ENCODE assay signal across 36 cellular contexts in the genomic region with DNA sequence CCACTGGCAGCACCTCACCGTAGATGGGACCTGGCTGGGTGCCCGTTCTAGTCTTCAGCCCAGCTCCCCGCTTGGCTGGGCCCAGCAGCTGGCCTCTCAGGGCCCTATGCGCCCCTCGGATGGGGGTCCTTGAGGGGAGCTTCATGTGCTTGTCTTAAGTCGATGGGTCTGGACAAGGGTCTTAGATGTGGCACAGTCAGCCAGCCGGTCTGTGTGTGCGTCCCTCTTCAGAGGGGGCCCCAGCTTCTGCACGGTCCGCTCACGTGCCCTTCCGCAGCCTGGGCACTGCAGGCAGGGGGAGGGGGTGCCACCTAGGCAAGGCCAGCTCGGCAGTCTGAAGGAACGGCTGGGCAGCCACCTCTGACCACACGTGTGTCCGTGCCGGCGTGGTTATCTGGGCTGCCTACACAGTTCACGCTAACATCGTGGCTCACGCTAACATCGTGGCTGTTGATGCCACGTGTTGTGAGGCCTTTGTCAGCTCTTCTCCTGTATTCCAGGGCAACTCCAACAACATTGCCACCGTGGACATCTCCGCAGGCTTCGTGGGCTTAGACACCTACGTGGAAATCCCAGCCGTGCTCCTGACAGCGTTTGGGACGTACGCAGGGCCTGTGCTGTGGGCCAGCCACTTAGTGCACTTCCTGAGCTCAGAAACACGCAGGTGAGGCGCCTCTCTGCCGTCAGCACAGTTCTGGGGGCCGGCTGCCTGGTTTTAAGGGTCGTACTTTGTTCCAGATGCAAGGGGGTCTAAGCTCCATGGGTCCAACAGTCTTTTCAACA. TPM values are rescaled to one million over a fixed set of nuclear protein-coding genes. Genes with fewer than 3 reads are reported as not detected.
"Had no signal": no experiment of that assay in that cellular context is flagged by ENCODE, and none has a peak within 500 bp of the region (broad histone marks: within the 10 kb centered on the region; RNA-seq: fewer than 3 reads in every experiment).

No MANE protein-coding gene starts in this region.

- H3K4me1 ChIP-seq: gastroesophageal sphincter, neural progenitor cell, suprapubic skin, tibial artery, upper lobe of right lung had no signal

- H3K9me3 Mint-ChIP-seq: effector memory CD8-positive, alpha-beta T cell; neural progenitor cell had no signal

- H3K4me3 ChIP-seq: gastroesophageal sphincter, hepatocyte, neural progenitor cell, skin epidermis, suprapubic skin, tibial artery, upper lobe of right lung had no signal

- H3K27me3 Mint-ChIP-seq: effector memory CD8-positive, alpha-beta T cell; memory B cell; progenitor cell of endocrine pancreas had no signal

- H3K27ac Mint-ChIP-seq: activated naive CD4-positive, alpha-beta T cell treated with anti-CD3 and anti-CD28 coated beads for 36 hours; activated T-helper 1 cell treated with anti-CD3 and anti-CD28 coated beads, Interleukin-12 subunit alpha, Interleukin-12 subunit beta, Interleukin-2, Interleukin-4 antibody, amounts not matched to agents 30 ng/mL and 10 ng/mL and 1 ng/mL, durations not matched to agents 14 hours and 24 hours and 36 hours; progenitor cell of endocrine pancreas; stimulated activated effector memory CD8-positive, alpha-beta T cell treated with anti-CD3 and anti-CD28 coated beads, Interleukin-12 subunit alpha, Interleukin-12 subunit beta, amount 100 ng/mL, for 72 hours; T-helper 1 cell treated with Interleukin-12 subunit alpha and Interleukin-12 subunit beta and Interleukin-4 antibody, amounts not matched to agents 30 μg/mL and 1 μg/mL, for 36 hours had no signal

- H3K9ac ChIP-seq: neural progenitor cell had no signal

- H3K9me3 ChIP-seq: gastroesophageal sphincter, suprapubic skin, tibial artery, upper lobe of right lung had no signal

- H3K4me3 Mint-ChIP-seq: activated naive CD4-positive, alpha-beta T cell treated with anti-CD3 and anti-CD28 coated beads for 36 hours; activated T-helper 1 cell treated with anti-CD3 and anti-CD28 coated beads, Interleukin-12 subunit alpha, Interleukin-12 subunit beta, Interleukin-2, Interleukin-4 antibody, amounts not matched to agents 30 ng/mL and 10 ng/mL and 1 ng/mL, durations not matched to agents 14 hours and 24 hours and 36 hours; effector memory CD8-positive, alpha-beta T cell; memory B cell; natural killer cell; neural progenitor cell; stimulated activated effector memory CD8-positive, alpha-beta T cell treated with anti-CD3 and anti-CD28 coated beads, Interleukin-12 subunit alpha, Interleukin-12 subunit beta, amount 100 ng/mL, for 72 hours; T-helper 1 cell treated with Interleukin-12 subunit alpha and Interleukin-12 subunit beta and Interleukin-4 antibody, amounts not matched to agents 30 μg/mL and 1 μg/mL, for 36 hours had no signal

- H3K27me3 ChIP-seq: gastroesophageal sphincter, hepatocyte, neural progenitor cell, suprapubic skin, tibial artery, upper lobe of right lung had no signal

- H3K36me3 ChIP-seq: neural progenitor cell had no signal

- ATAC-seq: effector memory CD8-positive, alpha-beta T cell; gastroesophageal sphincter; left colon; natural killer cell; sciatic nerve had no signal

- DNase-seq: activated CD4-positive, alpha-beta T cell treated with anti-CD3 and anti-CD28 coated beads for 4 hours; activated CD4-positive, alpha-beta T cell treated with anti-CD3 and anti-CD28 coated beads, Interleukin-2, amount 50 U/mL, for 4 hours; activated CD8-positive, alpha-beta memory T cell treated with anti-CD3 and anti-CD28 coated beads, Interleukin-2, amount 50 U/mL, for 4 hours; activated effector memory CD4-positive, alpha-beta T cell treated with anti-CD3 and anti-CD28 coated beads, Interleukin-2, amount 50 U/mL, for 16 hours; activated naive CD4-positive, alpha-beta T cell treated with anti-CD3 and anti-CD28 coated beads for 36 hours; activated T-cell treated with anti-CD3 and anti-CD28 coated beads, Interleukin-2, amount 50 U/mL, for 1 hour; amniotic stem cell; cerebellar nuclear complex; cortex of kidney; effector memory CD8-positive, alpha-beta T cell; left colon; natural killer cell; stimulated activated CD4-positive, alpha-beta T cell treated with anti-CD3 and anti-CD28 coated beads, Interleukin-4, amount 100 ng/mL, for 24 hours; SW 1271; T-helper 9 cell; tibial artery; upper lobe of right lung had no signal

- H3K4me1 Mint-ChIP-seq: memory B cell; neural progenitor cell; stimulated activated effector memory CD8-positive, alpha-beta T cell treated with anti-CD3 and anti-CD28 coated beads, Interleukin-12 subunit alpha, Interleukin-12 subunit beta, amount 100 ng/mL, for 72 hours had no signal

- H3K27ac ChIP-seq: gastroesophageal sphincter, hepatocyte, neural progenitor cell, skin epidermis, suprapubic skin, tibial artery, upper lobe of right lung, VCaP had no signal

- H3K36me3 Mint-ChIP-seq: natural killer cell had no signal

RNA-seq across cellular contexts. Expression of gene TMEM271, which starts 42.6 kb away (rescaled TPM):
- total RNA-seq: activated naive CD4-positive, alpha-beta T cell treated with anti-CD3 and anti-CD28 coated beads for 36 hours; activated T-helper 1 cell treated with anti-CD3 and anti-CD28 coated beads, Interleukin-12 subunit alpha, Interleukin-12 subunit beta, Interleukin-2, Interleukin-4 antibody, amounts not matched to agents 30 ng/mL and 10 ng/mL and 1 ng/mL, durations not matched to agents 14 hours and 24 hours and 36 hours; endothelial cell of umbilical vein; fibroblast of lung; fibroblast of villous mesenchyme; hepatocyte; left colon; liver; natural killer cell; omental fat pad; progenitor cell of endocrine pancreas; renal cortical epithelial cell; sciatic nerve; upper lobe of right lung had no signal
- polyA plus RNA-seq: endothelial cell of umbilical vein, fibroblast of lung, hepatocyte, keratinocyte, liver had no signal
